In genomic region chr14:50452979-50453705, GRCh38 we compare ENCODE assay signal across 1 cellular context.
TF ChIP-seq lines count a peak whose summit lies in the region.

No MANE protein-coding gene starts in this region.

TF ChIP-seq in GM12878, 131 proteins besides CTCF, POLR2A, EP300 and RAD21 (continued from another document):
- TF ChIP-seq IRF3 (IDR thresholded peaks at IDR 0.05) = no peak
- no peak for TF ChIP-seq POLR2AphosphoS5 (IDR thresholded peaks at IDR 0.05; ENCODE audit: low read length)
- TF ChIP-seq GATAD2B (conservative IDR thresholded peaks at IDR 0.05; ENCODE audit: low read depth) = no peak
- TF ChIP-seq LARP7 (IDR thresholded peaks at IDR 0.05) = no peak
- no peak for TF ChIP-seq RB1 (IDR thresholded peaks at IDR 0.05; ENCODE audit: borderline replicate concordance)
- no peak for TF ChIP-seq SUPT20H (IDR thresholded peaks at IDR 0.05; ENCODE audit: borderline replicate concordance, control insufficient read depth, low read depth, low read length)
- TF ChIP-seq ZBTB40 (IDR thresholded peaks at IDR 0.05; ENCODE audit: borderline replicate concordance) = no peak
- no peak for TF ChIP-seq BMI1 (IDR thresholded peaks at IDR 0.05; ENCODE audit: borderline replicate concordance)
- no peak for TF ChIP-seq SMARCA5 (IDR thresholded peaks at IDR 0.05)
